8 cellular contexts compared by ENCODE assay signal in genomic region chr14:102591372-102591943, GRCh38. TPM values are rescaled to one million over a fixed set of nuclear protein-coding genes. Genes with fewer than 3 reads are reported as not detected.
A peak's percentile ranks its signal among the peaks of the same experiment; 100 is the strongest.
DNase-seq lines count a peak whose midpoint lies in the region; ATAC-seq and TF ChIP-seq lines count a peak whose summit lies in the region.

No MANE protein-coding gene starts in this region.

- no peak for TF ChIP-seq CTCF in GM12864 (IDR thresholded peaks at IDR 0.05; ENCODE audit: low read depth, low read length, missing control alignments)
- no peak for TF ChIP-seq CTCF in tibial nerve (IDR thresholded peaks at IDR 0.05)

- no peak overlapping the region for H3K9ac ChIP-seq in endocrine pancreas (ENCODE audit: control insufficient read depth, insufficient read depth, low read length)

- TF ChIP-seq POLR2A in tibial nerve (IDR thresholded peaks at IDR 0.05), result no peak

- H3K36me3 ChIP-seq in endocrine pancreas (ENCODE audit: control insufficient read depth, insufficient read depth, low read length) (no peaks in the 10 kb centered on the region), tibial nerve (no peaks in the 10 kb centered on the region)

- ATAC-seq in GM21723 (IDR thresholded peaks at IDR 0.05; ENCODE audit: unreplicated experiment), result no peak

- peak overlapping the region; percentile 96 to 99 (median 98) for H3K27ac ChIP-seq in tibial nerve

- H3K4me3 ChIP-seq in GM12864 (ENCODE audit: low read depth, low read length) (peak overlapping the region; percentile 88), endocrine pancreas (ENCODE audit: control insufficient read depth, insufficient read depth, low read length) (peak overlapping the region; percentile 15), tibial nerve (peak overlapping the region; percentile 55 to 98 (median 90))
- peak overlapping the region; percentile 74 for H3K4me3 ChIP-seq in Jurkat, Clone E6-1 (ENCODE audit: low read length)

- no peak for TF ChIP-seq EP300 in tibial nerve (IDR thresholded peaks at IDR 0.05)

- H3K27me3 ChIP-seq in endocrine pancreas (ENCODE audit: control insufficient read depth, insufficient read depth, low read length), result no peaks in the 10 kb centered on the region
- no peaks in the 10 kb centered on the region for H3K27me3 ChIP-seq in tibial nerve

- H3K9me3 ChIP-seq in endocrine pancreas (ENCODE audit: control insufficient read depth, low read length) (no peaks in the 10 kb centered on the region), tibial nerve (no peaks in the 10 kb centered on the region)

- 0 to 1% methylated on average over 9 to 37 of the region's 37 CpGs for WGBS in tibial nerve, 2 donors

- no peak for DNase-seq in GM12864 (ENCODE audit: low read depth)
- no peak for DNase-seq in Jurkat, Clone E6-1 (ENCODE audit: low read depth, low spot score)
- peak; percentile 78 for DNase-seq in UCSD-AML1 (lab: John Stamatoyannopoulos, UW; ENCODE audit: unreplicated experiment)
- peak; percentile 23 for DNase-seq in mucosa of gallbladder (ENCODE audit: low spot score)
- peak; percentile 38 to 47 for DNase-seq in tibial nerve (ENCODE audit: low spot score in 2 of 2)
- no peak for DNase-seq in iPS-NIHi7 (ENCODE audit: extremely low spot score)

- H3K4me1 ChIP-seq in endocrine pancreas (ENCODE audit: control insufficient read depth, insufficient read depth, low read length), result peaks cover 6% of the 10 kb centered on the region
- peaks cover 0 to 35% (median 8%) of the 10 kb centered on the region in 4 donors for H3K4me1 ChIP-seq in tibial nerve

RNA-seq across cellular contexts. Expression of gene RCOR1, which starts 1.0 kb away (rescaled TPM):
- polyA plus RNA-seq in Jurkat, Clone E6-1 (2012; ENCODE audit: insufficient read depth, insufficient read length), result 26.2 TPM
- total RNA-seq in mucosa of gallbladder (28.5 TPM), tibial nerve (10 to 100 TPM in 2 of 4 donors, 1 to 10 TPM in 2; 6.3 to 12.8 (median 10.0) TPM)

Comparison
In these comparisons a context has a peak if more than half of its experiments do, and no peak if none do; other contexts are left out.
1. DNase-seq: peak in UCSD-AML1 (single experiment), mucosa of gallbladder (single experiment) and tibial nerve (2 of 2); none in GM12864 (single experiment), Jurkat, Clone E6-1 (single experiment) and iPS-NIHi7 (single experiment).
2. H3K4me3 ChIP-seq: peak in every context shown above with its lines; median percentile 90 in tibial nerve; 88 in GM12864; 74 in Jurkat, Clone E6-1; 15 in endocrine pancreas.